Comparison of ENCODE assay signal across 17 cellular contexts in the genomic region with DNA sequence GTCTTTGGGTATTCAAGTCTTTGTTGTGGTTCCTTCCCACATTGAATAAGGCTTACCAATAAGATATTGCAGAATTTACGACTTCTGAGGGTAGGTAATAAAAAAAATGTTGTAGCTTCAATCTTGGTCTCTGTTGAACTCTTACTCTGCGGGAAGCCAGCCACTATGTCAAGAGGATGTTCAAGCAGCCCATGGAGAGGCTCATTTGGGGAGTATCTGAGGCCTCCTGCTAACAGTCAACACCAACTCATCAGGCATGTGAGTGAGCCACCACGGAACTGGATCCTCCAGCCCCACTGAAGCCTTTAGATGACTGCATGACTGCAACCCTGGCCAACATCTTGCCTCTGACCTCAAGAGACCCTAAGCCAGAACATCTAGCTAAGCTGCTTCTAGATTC. TPM values are rescaled to one million over a fixed set of nuclear protein-coding genes. Genes with fewer than 3 reads are reported as not detected.
DNase-seq lines count a peak whose midpoint lies in the region; ATAC-seq and TF ChIP-seq lines count a peak whose summit lies in the region.
"Had no signal": no experiment of that assay in that cellular context is flagged by ENCODE, and none has a peak within 500 bp of the region (broad histone marks: within the 10 kb centered on the region; RNA-seq: fewer than 3 reads in every experiment).

No MANE protein-coding gene starts in this region.

- H2BK120ac ChIP-seq in IMR-90 (ENCODE audit: low read depth, low read length) = no peak overlapping the region

- peak overlapping the region; percentile 29; the same call in 1 of the 2 replicates for H3K23ac ChIP-seq in IMR-90 (ENCODE audit: low read depth, low read length)

- H3K79me1 ChIP-seq in IMR-90 (ENCODE audit: low read depth in 1 of 2, low read length in 2 of 2) = peaks cover 0 to 11% of the 10 kb centered on the region in 2 experiments; a peak in 3 of 4 replicates

- H3K4me1 ChIP-seq in IMR-90 (ENCODE audit: control insufficient read depth, insufficient read depth, low read length) (peaks cover 9% of the 10 kb centered on the region), gastrocnemius medialis (peaks cover 35 to 37% of the 10 kb centered on the region in 2 donors), aorta (ENCODE audit: control insufficient read depth in 1 of 2, insufficient read depth in 2 of 2, low read length in 2 of 2) (no peaks in the 10 kb centered on the region), thyroid gland (peaks cover 14 to 26% of the 10 kb centered on the region in 2 donors)

- H3K4me2 ChIP-seq in IMR-90 (ENCODE audit: low read depth, low read length) = no peak overlapping the region

- no CpG with 5 or more reads among the region's 3 CpGs for WGBS in IMR-90 (ENCODE audit: extremely low coverage in 2 of 2, insufficient read length in 1 of 2), 2 experiments
- WGBS in aorta, 2 donors = 89 to 93% methylated on average over 3 of the region's 3 CpGs
- 76 to 79% methylated on average over 3 of the region's 3 CpGs for WGBS in thyroid gland, 2 donors

- peak overlapping the region in 1 of 2 experiments; percentile 27; a peak in 1 of 4 replicates for H4K8ac ChIP-seq in IMR-90 (ENCODE audit: low read depth in 2 of 2, low read length in 2 of 2)

- H3K18ac ChIP-seq in IMR-90 (ENCODE audit: low read depth, low read length) = no peak overlapping the region

- H3K4ac ChIP-seq in IMR-90 (ENCODE audit: low read depth, low read length) = no peak overlapping the region

- no peaks in the 10 kb centered on the region for H3K27me3 ChIP-seq in IMR-90 (ENCODE audit: control insufficient read depth, insufficient read depth, low read length)
- no peaks in the 10 kb centered on the region for H3K27me3 ChIP-seq in gastrocnemius medialis
- H3K27me3 ChIP-seq in aorta (ENCODE audit: control insufficient read depth in 1 of 2, insufficient read depth in 2 of 2, low read length in 1 of 2) = no peaks in the 10 kb centered on the region
- no peaks in the 10 kb centered on the region for H3K27me3 ChIP-seq in thyroid gland
- H3K27me3 ChIP-seq: sigmoid colon, uterus had no signal

- H3K36me3 ChIP-seq in IMR-90 (ENCODE audit: control insufficient read depth, insufficient read depth, low read length) (no peaks in the 10 kb centered on the region), gastrocnemius medialis (no peaks in the 10 kb centered on the region), aorta (ENCODE audit: control insufficient read depth in 1 of 2, insufficient read depth in 2 of 2, low read length in 1 of 2) (no peaks in the 10 kb centered on the region), thyroid gland (no peaks in the 10 kb centered on the region)
- H3K36me3 ChIP-seq: sigmoid colon, uterus, WERI-Rb-1 had no signal

- H4K91ac ChIP-seq in IMR-90 (ENCODE audit: insufficient read depth, low read depth, low read length) = no peak overlapping the region

- no TSS peak for BruUV-seq in IMR-90 (replicated peaks; lab: Mats Ljungman, UMichigan)

- peak overlapping the region; percentile 29; the same call in 2 of the 3 replicates for H2BK15ac ChIP-seq in IMR-90 (ENCODE audit: low read depth, low read length)

- no peak for TF ChIP-seq POLR2A in IMR-90 (IDR thresholded peaks at IDR 0.05; ENCODE audit: low read depth, low read length)
- TF ChIP-seq POLR2A in gastrocnemius medialis (IDR thresholded peaks at IDR 0.05) = no peak
- no peak for TF ChIP-seq POLR2A in thyroid gland (IDR thresholded peaks at IDR 0.05)

- no peak for ATAC-seq in IMR-90 (ENCODE audit: low read depth)
- no peak for ATAC-seq in gastrocnemius medialis
- no peak for ATAC-seq in aorta (ENCODE audit: low FRiP score)
- ATAC-seq: effector memory CD8-positive, alpha-beta T cell; stimulated activated memory B cell treated with anti-CD40 and anti-IgM and Interleukin-4, amounts not matched to agents 10 μg/mL and 1 μg/mL and 100 μg/mL, for 72 hours had no signal

- intact Hi-C loops in IMR-90 (cut with micrococcal nuclease) = no loop called here
- intact Hi-C loops in gastrocnemius medialis (cut with DNase I; ENCODE audit: low total_unique reads) = no loop called here
- intact Hi-C loops in aorta (cut with DNase I) = loop anchor here (5.0 to 10.0 kb wide), 3 partner anchors 293 to 415 kb away; no protein-coding TSS in a partner anchor
- intact Hi-C loops in thyroid gland (cut with DNase I) = loop anchor here (10.0 kb wide), 1 partner anchor 423 kb away; no protein-coding TSS in a partner anchor

- peak overlapping the region; percentile 76 for H2AK5ac ChIP-seq in IMR-90 (ENCODE audit: low read depth, low read length)

- peak overlapping the region; percentile 40 for H2AFZ ChIP-seq in IMR-90 (replicated peaks; ENCODE audit: low read length, poor library complexity)

- H3K56ac ChIP-seq in IMR-90 (ENCODE audit: extremely low read depth, insufficient read depth, low read length) = no peak overlapping the region

- H3K4me3 ChIP-seq in IMR-90 (ENCODE audit: insufficient read depth, low read depth, low read length) = no peak overlapping the region
- no peak overlapping the region for H3K4me3 ChIP-seq in epithelial cell of esophagus (ENCODE audit: low read length)
- H3K4me3 ChIP-seq in gastrocnemius medialis = no peak overlapping the region
- H3K4me3 ChIP-seq in aorta (ENCODE audit: low read length in 2 of 2) = no peak overlapping the region
- H3K4me3 ChIP-seq in thyroid gland (replicated peaks in 1 of 3) = no peak overlapping the region
- H3K4me3 ChIP-seq: sigmoid colon, uterus had no signal

- POLR2A ChIA-PET in IMR-90 (lab: Charles Lee; ENCODE audit: unreplicated experiment) = no interaction called here

- H3K9ac ChIP-seq in IMR-90 (ENCODE audit: low read depth, low read length) = no peak overlapping the region

- dilution Hi-C loops in IMR-90 (cut with HindIII; ENCODE audit: low sequenced_read_pairs, unreplicated experiment) = no loop called here

- no peaks in the 10 kb centered on the region for H3K9me3 ChIP-seq in IMR-90 (ENCODE audit: control insufficient read depth, insufficient read depth, low read length)
- H3K9me3 ChIP-seq in gastrocnemius medialis = no peaks in the 10 kb centered on the region
- H3K9me3 ChIP-seq in aorta (ENCODE audit: control insufficient read depth, low read length) = no peaks in the 10 kb centered on the region
- H3K9me3 ChIP-seq in thyroid gland = no peaks in the 10 kb centered on the region
- H3K9me3 ChIP-seq: sigmoid colon, uterus had no signal

- CTCF ChIA-PET in IMR-90 (lab: Yijun Ruan, JAX) = no interaction called here

- 0 out of 2 replicates have a peak, but pooled peaks cover 4% of the 10 kb centered on the region for H4K20me1 ChIP-seq in IMR-90 (ENCODE audit: insufficient read depth, low read length)

- H3K27ac ChIP-seq in IMR-90 (ENCODE audit: insufficient read depth, low read length) (no peak overlapping the region), gastrocnemius medialis (peak overlapping the region in 3 of 4 donors; percentile 2 to 44 (median 5)), aorta (ENCODE audit: low read depth in 1 of 2, low read length in 2 of 2) (no peak overlapping the region), thyroid gland (no peak overlapping the region)
- H3K27ac ChIP-seq: sigmoid colon, uterus, WERI-Rb-1 had no signal

- H2BK5ac ChIP-seq in IMR-90 (ENCODE audit: low read depth, low read length, poor library complexity, severe bottlenecking) = peak overlapping the region; percentile 34

- no peaks in the 10 kb centered on the region for H3K9me1 ChIP-seq in IMR-90 (ENCODE audit: insufficient read depth, low read length)

- no peak overlapping the region for H4K5ac ChIP-seq in IMR-90 (ENCODE audit: low read depth, low read length)

- no peak for TF ChIP-seq RAD21 in IMR-90 (IDR thresholded peaks at IDR 0.05; ENCODE audit: low read length)

- DNase-seq in EL (peak; percentile 66), IMR-90 (peak; percentile 67), epithelial cell of esophagus (ENCODE audit: low read depth) (peak; percentile 25), gastrocnemius medialis (no peak), NOMO-1 treated with dmso at 0.1 percent for 144 hours (lab: John Stamatoyannopoulos, UW; ENCODE audit: unreplicated experiment) (no peak), aorta (no peak), thyroid gland (no peak)
- DNase-seq: activated naive CD4-positive, alpha-beta T cell treated with anti-CD3 and anti-CD28 coated beads, Interleukin-2, amount 10 ng/mL, durations not matched to agents 7 days and 5 days; caudate nucleus; effector memory CD8-positive, alpha-beta T cell; Karpas-422; NCI-H446 treated with DMSO at 0.1 percent for 48 hours; OCI-M1; sigmoid colon; uterus; WERI-Rb-1 had no signal

- in situ Hi-C loops in IMR-90 (cut with MboI; ENCODE audit: low sequenced_read_pairs) (loop anchor here (10.0 kb wide), 1 partner anchor 193 kb away; no protein-coding TSS in a partner anchor), gastrocnemius medialis (cut with MboI; ENCODE audit: low sequenced_read_pairs in 4 of 4) (loop anchor here in 2 of 4 donors (10.0 kb wide), 1 partner anchor 193 kb away; no protein-coding TSS in a partner anchor)

- no peak overlapping the region for H2AK9ac ChIP-seq in IMR-90 (replicated peaks; ENCODE audit: low read depth, low read length, poor library complexity)

- peak overlapping the region; percentile 13; the same call in 1 of the 2 replicates for H2BK20ac ChIP-seq in IMR-90 (ENCODE audit: low read depth, low read length)

- H3K14ac ChIP-seq in IMR-90 (replicated peaks; ENCODE audit: low read depth, low read length) = peak overlapping the region; percentile 59

- TF ChIP-seq CTCF in IMR-90 (conservative IDR thresholded peaks at IDR 0.05; ENCODE audit: low read depth, low read length) (no peak), epithelial cell of esophagus (IDR thresholded peaks at IDR 0.05; ENCODE audit: insufficient read depth, low read depth, low read length, missing control alignments) (no peak), gastrocnemius medialis (IDR thresholded peaks at IDR 0.05 in 4 of 5, conservative IDR thresholded peaks at IDR 0.05 in 1 of 5) (no peak), thyroid gland (IDR thresholded peaks at IDR 0.05) (no peak)

TF ChIP-seq in IMR-90, 13 proteins besides CTCF, POLR2A, EP300 and RAD21:
- TF ChIP-seq MAZ (IDR thresholded peaks at IDR 0.05; ENCODE audit: borderline replicate concordance, low read depth, low read length) (no peak), CHD1 (IDR thresholded peaks at IDR 0.05; ENCODE audit: low read depth, low read length) (no peak), MXI1 (IDR thresholded peaks at IDR 0.05; ENCODE audit: borderline replicate concordance, low read depth, low read length) (no peak)

RNA-seq across cellular contexts. Expression of a gene that starts 3.2 kb away (rescaled TPM):
- 67.0 and 123 TPM in 2 replicates for total RNA-seq in IMR-90 (2012; rRNA removed)
- 16.3 and 21.2 TPM in 2 replicates for polyA plus RNA-seq in IMR-90 (2012; rRNA removed)
- 3.2 and 4.0 TPM in 2 replicates for polyA plus RNA-seq in IMR-90 (2012; cell fraction: cytosol; rRNA removed)
- polyA plus RNA-seq in IMR-90 (2012; cell fraction: nucleus; rRNA removed; ENCODE audit: low replicate concordance) = 3.0 and 24.5 TPM in 2 replicates
- total RNA-seq in gastrocnemius medialis = 10 to 100 TPM; 14.2 to 56.4 (median 45.0) TPM
- total RNA-seq in aorta = 10 to 100 TPM; 44.1 to 59.3 TPM
- polyA plus RNA-seq in aorta = 10 to 100 TPM; 19.5 to 22.5 TPM
- 100 to 1,000 TPM in 1 of 4 donors, 10 to 100 TPM in 3; 35.9 to 104 (median 63.7) TPM for total RNA-seq in thyroid gland

Comparison
In these comparisons a context has a peak if more than half of its experiments do, and no peak if none do; other contexts are left out.
1. DNase-seq: peak in EL (single experiment), IMR-90 (single experiment) and epithelial cell of esophagus (single experiment); none in gastrocnemius medialis (0 of 2), NOMO-1 treated with dmso at 0.1 percent for 144 hours (single experiment), aorta (0 of 2) and thyroid gland (0 of 2).
2. H3K27ac ChIP-seq: peak in gastrocnemius medialis (3 of 4); none in IMR-90 (single experiment), aorta (0 of 2) and thyroid gland (0 of 3).
3. intact Hi-C loops: an anchor here in aorta (5.0 to 10.0 kb wide) and thyroid gland (10.0 kb wide); none called in IMR-90 and gastrocnemius medialis.